Comparison of ENCODE assay signal across 8 cellular contexts in the genomic region with DNA sequence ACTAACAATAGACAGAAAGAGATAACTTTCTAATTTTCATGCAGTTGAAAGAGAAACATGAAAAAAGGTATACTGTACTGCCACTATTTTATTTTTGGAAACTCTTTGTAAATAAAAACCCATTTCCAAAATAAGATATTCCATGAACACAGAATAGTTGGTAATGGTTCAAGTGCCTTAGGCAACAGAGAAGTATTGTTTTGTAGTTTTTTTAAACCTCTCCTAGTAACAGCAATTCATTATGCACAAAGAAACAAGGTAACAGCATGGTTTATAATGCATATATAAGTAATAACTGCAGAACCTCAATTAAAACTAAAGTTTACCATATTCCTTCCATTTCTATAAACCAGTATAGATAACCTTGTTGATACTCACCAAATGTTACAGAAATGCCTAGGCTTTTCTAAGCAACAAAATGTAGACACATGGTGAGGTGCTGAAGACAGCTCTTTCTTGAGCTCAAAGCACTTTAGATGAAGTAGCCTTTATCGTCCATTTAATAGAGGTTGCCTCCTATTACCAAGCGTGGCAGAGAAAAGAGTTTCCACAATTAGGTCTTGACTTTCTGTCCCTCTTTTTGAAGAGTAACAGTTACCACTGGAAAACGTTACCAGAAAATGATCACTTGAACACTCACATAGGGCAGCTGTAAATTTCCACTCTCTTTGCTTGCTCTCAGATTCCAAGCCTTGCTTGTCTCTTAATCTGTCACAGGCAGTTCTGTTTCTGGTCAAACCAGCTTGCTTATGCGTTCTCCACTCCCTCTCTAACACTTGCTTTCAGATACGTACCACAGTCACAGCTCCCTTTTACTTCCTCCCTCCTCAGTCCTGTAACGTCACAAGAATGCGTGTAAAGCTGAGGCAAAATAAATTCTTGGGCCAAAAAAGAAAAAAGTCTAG. TPM values are rescaled to one million over a fixed set of nuclear protein-coding genes. Genes with fewer than 3 reads are reported as not detected.
A peak's percentile ranks its signal among the peaks of the same experiment; 100 is the strongest.
DNase-seq lines count a peak whose midpoint lies in the region; ATAC-seq, FAIRE-seq and TF ChIP-seq lines count a peak whose summit lies in the region.

No MANE protein-coding gene starts in this region.

- H3K4me3 ChIP-seq in bronchial epithelial cell (ENCODE audit: low read depth, low read length) (no peak overlapping the region), liver (ENCODE audit: low read depth in 1 of 3, low read length in 3 of 3) (no peak overlapping the region), thyroid gland (replicated peaks in 1 of 3) (peak overlapping the region in 2 of 3 donors; percentile 12 to 13)
- H3K4me3 ChIP-seq in effector memory CD4-positive, alpha-beta T cell (ENCODE audit: insufficient read depth, low read depth, low read length, poor library complexity, severe bottlenecking) = no peak overlapping the region

- no peak overlapping the region for H3K27ac Mint-ChIP-seq in activated CD4-positive, alpha-beta memory T cell treated with anti-CD3 and anti-CD28 coated beads, Interleukin-2, amount 10 ng/mL, durations not matched to agents 7 days and 5 days
- H3K27ac Mint-ChIP-seq in stimulated activated naive CD8-positive, alpha-beta T cell treated with anti-CD3 and anti-CD28 coated beads, Interleukin-15, amount 100 ng/mL, for 72 hours = no peak overlapping the region

- no peak for FAIRE-seq in bronchial epithelial cell (lab: Jason Lieb, UNC)

- POLR2A ChIA-PET in activated CD4-positive, alpha-beta memory T cell treated with anti-CD3 and anti-CD28 coated beads, Interleukin-2, amount 10 ng/mL, durations not matched to agents 7 days and 5 days (lab: Charles Lee) = no interaction called here

- intact Hi-C loops in thyroid gland (cut with DNase I) = no loop called here

- peak in 1 of 2 donors; percentile 81 for TF ChIP-seq POLR2A in thyroid gland (IDR thresholded peaks at IDR 0.05)

- H3K9me3 Mint-ChIP-seq in activated CD4-positive, alpha-beta memory T cell treated with anti-CD3 and anti-CD28 coated beads, Interleukin-2, amount 10 ng/mL, durations not matched to agents 7 days and 5 days = peaks cover 12% of the 10 kb centered on the region
- H3K9me3 Mint-ChIP-seq in stimulated activated naive CD8-positive, alpha-beta T cell treated with anti-CD3 and anti-CD28 coated beads, Interleukin-15, amount 100 ng/mL, for 72 hours = peaks cover 14 to 25% of the 10 kb centered on the region in 2 donors

- peaks cover 2% of the 10 kb centered on the region for H3K27me3 Mint-ChIP-seq in activated CD4-positive, alpha-beta memory T cell treated with anti-CD3 and anti-CD28 coated beads, Interleukin-2, amount 10 ng/mL, durations not matched to agents 7 days and 5 days
- no peaks in the 10 kb centered on the region for H3K27me3 Mint-ChIP-seq in stimulated activated naive CD8-positive, alpha-beta T cell treated with anti-CD3 and anti-CD28 coated beads, Interleukin-15, amount 100 ng/mL, for 72 hours

- CTCF ChIA-PET in activated CD4-positive, alpha-beta memory T cell treated with anti-CD3 and anti-CD28 coated beads, Interleukin-2, amount 10 ng/mL, durations not matched to agents 7 days and 5 days (lab: Charles Lee) = no interaction called here

- DNase-seq in GM04503 (ENCODE audit: low read depth) = peak; percentile 31
- DNase-seq in HT-29 (ENCODE audit: low spot score) = peak; percentile 84
- DNase-seq in bronchial epithelial cell (ENCODE audit: low read depth) = peak; percentile 57
- DNase-seq in thyroid gland = peak; percentile 32 to 41
- no peak for DNase-seq in activated CD4-positive, alpha-beta memory T cell treated with anti-CD3 and anti-CD28 coated beads, Interleukin-2, amount 10 ng/mL, durations not matched to agents 7 days and 5 days
- DNase-seq in stimulated activated naive CD8-positive, alpha-beta T cell treated with anti-CD3 and anti-CD28 coated beads, Interleukin-15, amount 100 ng/mL, for 72 hours = no peak
- no peak for DNase-seq in effector memory CD4-positive, alpha-beta T cell

- H3K9ac ChIP-seq in liver (ENCODE audit: low read depth in 1 of 2, low read length in 2 of 2) = peak overlapping the region in 1 of 2 donors; percentile 12

- H3K36me3 ChIP-seq in bronchial epithelial cell (ENCODE audit: control insufficient read depth, insufficient read depth, low read length) (no peaks in the 10 kb centered on the region), liver (ENCODE audit: control insufficient read depth in 4 of 4, insufficient read depth in 3 of 4, low read depth in 1 of 4, low read length in 3 of 4) (peaks cover 0 to 1% (median 0%) of the 10 kb centered on the region in 4 donors), thyroid gland (no peaks in the 10 kb centered on the region)
- no peaks in the 10 kb centered on the region for H3K36me3 ChIP-seq in effector memory CD4-positive, alpha-beta T cell (ENCODE audit: control insufficient read depth, insufficient read depth, low read length)

- peaks cover 5% of the 10 kb centered on the region for H3K36me3 Mint-ChIP-seq in activated CD4-positive, alpha-beta memory T cell treated with anti-CD3 and anti-CD28 coated beads, Interleukin-2, amount 10 ng/mL, durations not matched to agents 7 days and 5 days (ENCODE audit: low read depth)

- TF ChIP-seq RAD21 in liver (IDR thresholded peaks at IDR 0.05) = no peak

- H3K9me3 ChIP-seq in liver (ENCODE audit: control insufficient read depth in 4 of 4, low read length in 3 of 4) (no peaks in the 10 kb centered on the region), thyroid gland (no peaks in the 10 kb centered on the region)
- H3K9me3 ChIP-seq in effector memory CD4-positive, alpha-beta T cell (ENCODE audit: control insufficient read depth, low read length) = no peaks in the 10 kb centered on the region

- TF ChIP-seq CTCF in bronchial epithelial cell (IDR thresholded peaks at IDR 0.05; ENCODE audit: insufficient read depth, low read length, severe bottlenecking) (no peak), liver (IDR thresholded peaks at IDR 0.05; ENCODE audit: low read depth, low read length, missing input control) (no peak), thyroid gland (IDR thresholded peaks at IDR 0.05) (peak in 1 of 6 experiments; percentile 24)

- H3K4me1 ChIP-seq in liver (ENCODE audit: control insufficient read depth in 4 of 4, insufficient read depth in 4 of 4, low read length in 3 of 4) = no peaks in the 10 kb centered on the region
- peaks cover 0 to 7% of the 10 kb centered on the region in 2 donors for H3K4me1 ChIP-seq in thyroid gland
- H3K4me1 ChIP-seq in effector memory CD4-positive, alpha-beta T cell (ENCODE audit: control insufficient read depth, insufficient read depth, low read length, poor library complexity, severe bottlenecking) = no peaks in the 10 kb centered on the region

- WGBS in liver = 63% methylated on average over 7 of the region's 7 CpGs
- WGBS in thyroid gland, 2 donors = 10 to 12% methylated on average over 7 of the region's 7 CpGs

- no peak overlapping the region for H3K4me3 Mint-ChIP-seq in activated CD4-positive, alpha-beta memory T cell treated with anti-CD3 and anti-CD28 coated beads, Interleukin-2, amount 10 ng/mL, durations not matched to agents 7 days and 5 days
- no peak overlapping the region for H3K4me3 Mint-ChIP-seq in stimulated activated naive CD8-positive, alpha-beta T cell treated with anti-CD3 and anti-CD28 coated beads, Interleukin-15, amount 100 ng/mL, for 72 hours

- no peaks in the 10 kb centered on the region for H3K4me1 Mint-ChIP-seq in activated CD4-positive, alpha-beta memory T cell treated with anti-CD3 and anti-CD28 coated beads, Interleukin-2, amount 10 ng/mL, durations not matched to agents 7 days and 5 days
- no peaks in the 10 kb centered on the region for H3K4me1 Mint-ChIP-seq in stimulated activated naive CD8-positive, alpha-beta T cell treated with anti-CD3 and anti-CD28 coated beads, Interleukin-15, amount 100 ng/mL, for 72 hours

- ATAC-seq in stimulated activated naive CD8-positive, alpha-beta T cell treated with anti-CD3 and anti-CD28 coated beads, Interleukin-15, amount 100 ng/mL, for 72 hours = no peak

- H3K27ac ChIP-seq in liver (ENCODE audit: low read depth in 1 of 2, low read length in 2 of 2) (peak overlapping the region in 1 of 2 donors; percentile 36), thyroid gland (peak overlapping the region; percentile 75 to 90 (median 79))
- H3K27ac ChIP-seq in effector memory CD4-positive, alpha-beta T cell (ENCODE audit: insufficient read depth, low read length, poor library complexity, severe bottlenecking) = no peak overlapping the region

- H3K27me3 ChIP-seq in bronchial epithelial cell (ENCODE audit: control insufficient read depth, insufficient read depth, low read length) = no peaks in the 10 kb centered on the region
- no peaks in the 10 kb centered on the region for H3K27me3 ChIP-seq in liver (ENCODE audit: control insufficient read depth in 4 of 4, insufficient read depth in 4 of 4, low read length in 3 of 4)
- H3K27me3 ChIP-seq in thyroid gland = no peaks in the 10 kb centered on the region
- H3K27me3 ChIP-seq in effector memory CD4-positive, alpha-beta T cell (replicated peaks; ENCODE audit: control insufficient read depth, insufficient read depth, low read length, poor library complexity, severe bottlenecking) = no peaks in the 10 kb centered on the region

TF ChIP-seq in liver, 16 proteins besides CTCF, POLR2A, EP300 and RAD21 (continues in another document):
- TF ChIP-seq, protein P1, sequence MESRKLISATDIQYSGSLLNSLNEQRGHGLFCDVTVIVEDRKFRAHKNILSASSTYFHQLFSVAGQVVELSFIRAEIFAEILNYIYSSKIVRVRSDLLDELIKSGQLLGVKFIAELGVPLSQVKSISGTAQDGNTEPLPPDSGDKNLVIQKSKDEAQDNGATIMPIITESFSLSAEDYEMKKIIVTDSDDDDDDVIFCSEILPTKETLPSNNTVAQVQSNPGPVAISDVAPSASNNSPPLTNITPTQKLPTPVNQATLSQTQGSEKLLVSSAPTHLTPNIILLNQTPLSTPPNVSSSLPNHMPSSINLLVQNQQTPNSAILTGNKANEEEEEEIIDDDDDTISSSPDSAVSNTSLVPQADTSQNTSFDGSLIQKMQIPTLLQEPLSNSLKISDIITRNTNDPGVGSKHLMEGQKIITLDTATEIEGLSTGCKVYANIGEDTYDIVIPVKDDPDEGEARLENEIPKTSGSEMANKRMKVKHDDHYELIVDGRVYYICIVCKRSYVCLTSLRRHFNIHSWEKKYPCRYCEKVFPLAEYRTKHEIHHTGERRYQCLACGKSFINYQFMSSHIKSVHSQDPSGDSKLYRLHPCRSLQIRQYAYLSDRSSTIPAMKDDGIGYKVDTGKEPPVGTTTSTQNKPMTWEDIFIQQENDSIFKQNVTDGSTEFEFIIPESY (IDR thresholded peaks at IDR 0.05) = no peak

RNA-seq across cellular contexts. Expression of a gene that starts 42.9 kb away (rescaled TPM):
- 5.2 and 5.5 TPM in 2 replicates for total RNA-seq in HT-29 (2014; rRNA removed; shearing (Covaris generic))
- 6.6 and 8.6 TPM in 2 replicates for total RNA-seq in bronchial epithelial cell
- 1 to 10 TPM; 2.3 to 5.1 TPM for total RNA-seq in liver
- 1 to 10 TPM; 1.8 to 1.9 TPM for polyA plus RNA-seq in liver
- 10 to 100 TPM; 23.3 to 41.0 (median 31.0) TPM for total RNA-seq in thyroid gland
- 1 to 10 TPM; 5.5 TPM for total RNA-seq in activated CD4-positive, alpha-beta memory T cell treated with anti-CD3 and anti-CD28 coated beads, Interleukin-2, amount 10 ng/mL, durations not matched to agents 7 days and 5 days

RNA-seq across cellular contexts. Expression of a gene that starts 43.1 kb away (rescaled TPM):
- 2.5 and 2.7 TPM in 2 replicates for total RNA-seq in HT-29 (2014; rRNA removed; shearing (Covaris generic))
- total RNA-seq in bronchial epithelial cell (5.2 and 5.3 TPM in 2 replicates), liver (1 to 10 TPM; 6.2 TPM), thyroid gland (10 to 100 TPM; 17.9 to 27.4 (median 22.1) TPM)
- 1 to 10 TPM; 1.9 to 3.5 TPM for polyA plus RNA-seq in liver
- 10 to 100 TPM; 14.8 to 16.0 TPM for total RNA-seq in activated CD4-positive, alpha-beta memory T cell treated with anti-CD3 and anti-CD28 coated beads, Interleukin-2, amount 10 ng/mL, durations not matched to agents 7 days and 5 days

Comparison
In these comparisons a context has a peak if more than half of its experiments do, and no peak if none do; other contexts are left out.
1. DNase-seq: peak in GM04503 (single experiment), HT-29 (single experiment), bronchial epithelial cell (single experiment) and thyroid gland (2 of 2); none in activated CD4-positive, alpha-beta memory T cell treated with anti-CD3 and anti-CD28 coated beads, Interleukin-2, amount 10 ng/mL, durations not matched to agents 7 days and 5 days (single experiment), stimulated activated naive CD8-positive, alpha-beta T cell treated with anti-CD3 and anti-CD28 coated beads, Interleukin-15, amount 100 ng/mL, for 72 hours (0 of 2) and effector memory CD4-positive, alpha-beta T cell (0 of 3).
2. H3K4me3 ChIP-seq: peak in thyroid gland (2 of 3); none in bronchial epithelial cell (single experiment), liver (0 of 3) and effector memory CD4-positive, alpha-beta T cell (single experiment).